20 cellular contexts compared by ENCODE assay signal in genomic region chr12:6831021-6831420, GRCh38. TPM values are rescaled to one million over a fixed set of nuclear protein-coding genes. Genes with fewer than 3 reads are reported as not detected.
DNase-seq lines count a peak whose midpoint lies in the region; ATAC-seq, FAIRE-seq and TF ChIP-seq lines count a peak whose summit lies in the region.
"Had no signal": no experiment of that assay in that cellular context is flagged by ENCODE, and none has a peak within 500 bp of the region (broad histone marks: within the 10 kb centered on the region; RNA-seq: fewer than 3 reads in every experiment).

No MANE protein-coding gene starts in this region.

- no peak overlapping the region for H2AFZ ChIP-seq in astrocyte (ENCODE audit: low read depth, low read length)

- no peaks in the 10 kb centered on the region for H3K9me3 ChIP-seq in astrocyte (ENCODE audit: insufficient read depth, low read depth, low read length)
- no peaks in the 10 kb centered on the region for H3K9me3 ChIP-seq in effector memory CD4-positive, alpha-beta T cell (ENCODE audit: control insufficient read depth, low read length)

- no peak overlapping the region for H3K4me3 ChIP-seq in astrocyte (ENCODE audit: insufficient read depth, low read depth, low read length)
- H3K4me3 ChIP-seq in effector memory CD4-positive, alpha-beta T cell (ENCODE audit: insufficient read depth, low read depth, low read length, poor library complexity, severe bottlenecking): no peak overlapping the region

- H3K4me1 Mint-ChIP-seq in activated naive CD4-positive, alpha-beta T cell treated with anti-CD3 and anti-CD28 coated beads, Interleukin-2, amount 50 U/mL, for 24 hours: peaks cover 22% of the 10 kb centered on the region
- H3K4me1 Mint-ChIP-seq in activated naive CD4-positive, alpha-beta T cell treated with anti-CD3 and anti-CD28 coated beads, Interleukin-2, amount 10 ng/mL, durations not matched to agents 7 days and 5 days: peaks cover 21% of the 10 kb centered on the region
- peaks cover 5% of the 10 kb centered on the region for H3K4me1 Mint-ChIP-seq in astrocyte (ENCODE audit: low read depth, unreplicated experiment)
- peaks cover 22 to 30% (median 27%) of the 10 kb centered on the region in 3 donors for H3K4me1 Mint-ChIP-seq in naive B cell
- H3K4me1 Mint-ChIP-seq in stimulated activated memory B cell treated with anti-CD40 and anti-IgM and Interleukin-4, amounts not matched to agents 10 μg/mL and 1 μg/mL and 100 μg/mL, for 72 hours: peaks cover 32% of the 10 kb centered on the region

- no peaks in the 10 kb centered on the region for H3K36me3 Mint-ChIP-seq in activated naive CD4-positive, alpha-beta T cell treated with anti-CD3 and anti-CD28 coated beads, Interleukin-2, amount 50 U/mL, for 24 hours
- no peaks in the 10 kb centered on the region for H3K36me3 Mint-ChIP-seq in activated naive CD4-positive, alpha-beta T cell treated with anti-CD3 and anti-CD28 coated beads, Interleukin-2, amount 10 ng/mL, durations not matched to agents 7 days and 5 days
- H3K36me3 Mint-ChIP-seq in astrocyte (ENCODE audit: low read depth, unreplicated experiment) (peaks cover 5% of the 10 kb centered on the region), naive B cell (peaks cover 0 to 13% of the 10 kb centered on the region in 2 donors)
- no peaks in the 10 kb centered on the region for H3K36me3 Mint-ChIP-seq in stimulated activated memory B cell treated with anti-CD40 and anti-IgM and Interleukin-4, amounts not matched to agents 10 μg/mL and 1 μg/mL and 100 μg/mL, for 72 hours

- peaks cover 29% of the 10 kb centered on the region for H3K79me2 ChIP-seq in astrocyte (ENCODE audit: insufficient read depth, low read length)

- no peak overlapping the region for H3K27ac Mint-ChIP-seq in activated naive CD4-positive, alpha-beta T cell treated with anti-CD3 and anti-CD28 coated beads, Interleukin-2, amount 50 U/mL, for 24 hours
- no peak overlapping the region for H3K27ac Mint-ChIP-seq in activated naive CD4-positive, alpha-beta T cell treated with anti-CD3 and anti-CD28 coated beads, Interleukin-2, amount 10 ng/mL, durations not matched to agents 7 days and 5 days
- no peak overlapping the region for H3K27ac Mint-ChIP-seq in astrocyte (ENCODE audit: unreplicated experiment)
- H3K27ac Mint-ChIP-seq in naive B cell: peak overlapping the region in 1 of 6 donors; percentile 72
- H3K27ac Mint-ChIP-seq in stimulated activated memory B cell treated with anti-CD40 and anti-IgM and Interleukin-4, amounts not matched to agents 10 μg/mL and 1 μg/mL and 100 μg/mL, for 72 hours: no peak overlapping the region

- H3K4me3 Mint-ChIP-seq in activated naive CD4-positive, alpha-beta T cell treated with anti-CD3 and anti-CD28 coated beads, Interleukin-2, amount 50 U/mL, for 24 hours: peak overlapping the region; percentile 36
- no peak overlapping the region for H3K4me3 Mint-ChIP-seq in activated naive CD4-positive, alpha-beta T cell treated with anti-CD3 and anti-CD28 coated beads, Interleukin-2, amount 10 ng/mL, durations not matched to agents 7 days and 5 days
- peak overlapping the region; percentile 72 for H3K4me3 Mint-ChIP-seq in astrocyte (ENCODE audit: unreplicated experiment)
- peak overlapping the region in 6 of 8 donors; percentile 2 to 80 (median 14) for H3K4me3 Mint-ChIP-seq in naive B cell
- no peak overlapping the region for H3K4me3 Mint-ChIP-seq in stimulated activated memory B cell treated with anti-CD40 and anti-IgM and Interleukin-4, amounts not matched to agents 10 μg/mL and 1 μg/mL and 100 μg/mL, for 72 hours

- peaks cover 14% of the 10 kb centered on the region for H3K4me1 ChIP-seq in astrocyte (ENCODE audit: insufficient read depth, low read length)
- peaks cover 8% of the 10 kb centered on the region for H3K4me1 ChIP-seq in effector memory CD4-positive, alpha-beta T cell (ENCODE audit: control insufficient read depth, insufficient read depth, low read length, poor library complexity, severe bottlenecking)

- CTCF ChIA-PET in activated naive CD4-positive, alpha-beta T cell treated with anti-CD3 and anti-CD28 coated beads, Interleukin-2, amount 10 ng/mL, durations not matched to agents 7 days and 5 days (lab: Charles Lee): interaction anchor here (0.6 to 1.1 kb wide), 4 partner anchors 15 to 54 kb away, joined by 3 read pairs; no protein-coding TSS in a partner anchor

- no peaks in the 10 kb centered on the region for H3K9me3 Mint-ChIP-seq in activated naive CD4-positive, alpha-beta T cell treated with anti-CD3 and anti-CD28 coated beads, Interleukin-2, amount 50 U/mL, for 24 hours
- H3K9me3 Mint-ChIP-seq in activated naive CD4-positive, alpha-beta T cell treated with anti-CD3 and anti-CD28 coated beads, Interleukin-2, amount 10 ng/mL, durations not matched to agents 7 days and 5 days: no peaks in the 10 kb centered on the region
- no peaks in the 10 kb centered on the region for H3K9me3 Mint-ChIP-seq in astrocyte (ENCODE audit: unreplicated experiment)
- H3K9me3 Mint-ChIP-seq in naive B cell: no peaks in the 10 kb centered on the region
- no peaks in the 10 kb centered on the region for H3K9me3 Mint-ChIP-seq in stimulated activated memory B cell treated with anti-CD40 and anti-IgM and Interleukin-4, amounts not matched to agents 10 μg/mL and 1 μg/mL and 100 μg/mL, for 72 hours
- H3K9me3 Mint-ChIP-seq: H9 had no signal

- peaks cover 19% of the 10 kb centered on the region for H4K20me1 ChIP-seq in astrocyte (ENCODE audit: insufficient read depth, low read length)

- TF ChIP-seq CTCF in astrocyte (IDR thresholded peaks at IDR 0.05; ENCODE audit: insufficient read depth, low read depth, low read length): no peak

- no peak for ATAC-seq in naive B cell (ENCODE audit: low read depth in 2 of 2)
- no peak for ATAC-seq in HG03354 (IDR thresholded peaks at IDR 0.05; ENCODE audit: poor library complexity, severe bottlenecking, unreplicated experiment)
- ATAC-seq in stimulated activated memory B cell treated with anti-CD40 and anti-IgM and Interleukin-4, amounts not matched to agents 10 μg/mL and 1 μg/mL and 100 μg/mL, for 72 hours: no peak
- ATAC-seq: Panc1 had no signal

- no peak for DNase-seq in activated naive CD4-positive, alpha-beta T cell treated with anti-CD3 and anti-CD28 coated beads, Interleukin-2, amount 10 ng/mL, durations not matched to agents 7 days and 5 days
- no peak for DNase-seq in astrocyte (ENCODE audit: low read depth)
- DNase-seq in naive B cell: no peak
- DNase-seq in effector memory CD4-positive, alpha-beta T cell: no peak
- no peak for DNase-seq in germinal center (ENCODE audit: low spot score)
- DNase-seq: DMS79, H9, Karpas-422, NCI-H1417, NCI-H1930, NCI-H2171 treated with DMSO at 0.1 percent for 48 hours, NCI-H774, SIG-M5 had no signal

- no peak overlapping the region for H3K27ac ChIP-seq in astrocyte (ENCODE audit: low read depth, low read length)
- H3K27ac ChIP-seq in effector memory CD4-positive, alpha-beta T cell (ENCODE audit: insufficient read depth, low read length, poor library complexity, severe bottlenecking): no peak overlapping the region

- H3K9ac ChIP-seq in astrocyte (ENCODE audit: low read length): no peak overlapping the region

- H3K27me3 Mint-ChIP-seq in activated naive CD4-positive, alpha-beta T cell treated with anti-CD3 and anti-CD28 coated beads, Interleukin-2, amount 50 U/mL, for 24 hours: peaks cover 2% of the 10 kb centered on the region
- peaks cover 69% of the 10 kb centered on the region for H3K27me3 Mint-ChIP-seq in activated naive CD4-positive, alpha-beta T cell treated with anti-CD3 and anti-CD28 coated beads, Interleukin-2, amount 10 ng/mL, durations not matched to agents 7 days and 5 days
- H3K27me3 Mint-ChIP-seq in astrocyte (ENCODE audit: low read depth, unreplicated experiment) (no peaks in the 10 kb centered on the region), naive B cell (peaks cover 57 to 76% (median 70%) of the 10 kb centered on the region in 3 donors)
- peaks cover 61% of the 10 kb centered on the region for H3K27me3 Mint-ChIP-seq in stimulated activated memory B cell treated with anti-CD40 and anti-IgM and Interleukin-4, amounts not matched to agents 10 μg/mL and 1 μg/mL and 100 μg/mL, for 72 hours

- peaks cover 18% of the 10 kb centered on the region for H3K36me3 ChIP-seq in astrocyte (ENCODE audit: insufficient read depth, low read length)
- no peaks in the 10 kb centered on the region for H3K36me3 ChIP-seq in effector memory CD4-positive, alpha-beta T cell (ENCODE audit: control insufficient read depth, insufficient read depth, low read length)

- FAIRE-seq in astrocyte (lab: Jason Lieb, UNC): no peak
- FAIRE-seq: A204.1, GM12891 had no signal

- no peak overlapping the region for H3K4me2 ChIP-seq in astrocyte (ENCODE audit: low read length)

- H3K27me3 ChIP-seq in astrocyte (ENCODE audit: insufficient read depth, low read length): no peaks in the 10 kb centered on the region
- H3K27me3 ChIP-seq in effector memory CD4-positive, alpha-beta T cell (replicated peaks; ENCODE audit: control insufficient read depth, insufficient read depth, low read length, poor library complexity, severe bottlenecking): peaks cover 7% of the 10 kb centered on the region

RNA-seq across cellular contexts. Expression of gene P3H3, which starts 2.8 kb away (rescaled TPM):
- total RNA-seq in astrocyte: 101 and 123 TPM in 2 replicates
- not detected for polyA plus RNA-seq in naive B cell (ENCODE audit: low read depth in 6 of 6)
- polyA plus RNA-seq: CD14-positive monocyte had no signal

RNA-seq across cellular contexts. Expression of gene GPR162, which starts 9.4 kb away (rescaled TPM):
- total RNA-seq in astrocyte: 6.0 and 6.2 TPM in 2 replicates
- not detected for polyA plus RNA-seq in naive B cell (ENCODE audit: low read depth in 6 of 6)

RNA-seq across cellular contexts. Expression of gene GNB3, which starts 9.7 kb away (rescaled TPM):
- total RNA-seq in astrocyte: 14.5 and 16.6 TPM in 2 replicates
- not detected for polyA plus RNA-seq in naive B cell (ENCODE audit: low read depth in 6 of 6)
- polyA plus RNA-seq: CD14-positive monocyte had no signal

RNA-seq across cellular contexts. Expression of gene CDCA3, which starts 20.1 kb away (rescaled TPM):
- total RNA-seq in astrocyte: 2.3 and 3.2 TPM in 2 replicates
- 1 to 10 TPM in 1 of 6 donors, under 1 TPM in 3, not detected in 2; 0.74 to 1.0 (median 0.89) TPM for polyA plus RNA-seq in naive B cell (ENCODE audit: low read depth in 6 of 6)

RNA-seq across cellular contexts. Expression of gene USP5, which starts 20.9 kb away (rescaled TPM):
- total RNA-seq in astrocyte: 144 and 146 TPM in 2 replicates
- 10 to 100 TPM; 28.5 to 45.1 (median 35.4) TPM for polyA plus RNA-seq in naive B cell (ENCODE audit: low read depth in 6 of 6)

Comparison
In these comparisons a context has a peak if more than half of its experiments do, and no peak if none do; other contexts are left out.
1. H3K4me3 Mint-ChIP-seq: peak in activated naive CD4-positive, alpha-beta T cell treated with anti-CD3 and anti-CD28 coated beads, Interleukin-2, amount 50 U/mL, for 24 hours (single experiment), astrocyte (single experiment) and naive B cell (6 of 8); none in activated naive CD4-positive, alpha-beta T cell treated with anti-CD3 and anti-CD28 coated beads, Interleukin-2, amount 10 ng/mL, durations not matched to agents 7 days and 5 days (single experiment) and stimulated activated memory B cell treated with anti-CD40 and anti-IgM and Interleukin-4, amounts not matched to agents 10 μg/mL and 1 μg/mL and 100 μg/mL, for 72 hours (single experiment).